In the genomic region with DNA sequence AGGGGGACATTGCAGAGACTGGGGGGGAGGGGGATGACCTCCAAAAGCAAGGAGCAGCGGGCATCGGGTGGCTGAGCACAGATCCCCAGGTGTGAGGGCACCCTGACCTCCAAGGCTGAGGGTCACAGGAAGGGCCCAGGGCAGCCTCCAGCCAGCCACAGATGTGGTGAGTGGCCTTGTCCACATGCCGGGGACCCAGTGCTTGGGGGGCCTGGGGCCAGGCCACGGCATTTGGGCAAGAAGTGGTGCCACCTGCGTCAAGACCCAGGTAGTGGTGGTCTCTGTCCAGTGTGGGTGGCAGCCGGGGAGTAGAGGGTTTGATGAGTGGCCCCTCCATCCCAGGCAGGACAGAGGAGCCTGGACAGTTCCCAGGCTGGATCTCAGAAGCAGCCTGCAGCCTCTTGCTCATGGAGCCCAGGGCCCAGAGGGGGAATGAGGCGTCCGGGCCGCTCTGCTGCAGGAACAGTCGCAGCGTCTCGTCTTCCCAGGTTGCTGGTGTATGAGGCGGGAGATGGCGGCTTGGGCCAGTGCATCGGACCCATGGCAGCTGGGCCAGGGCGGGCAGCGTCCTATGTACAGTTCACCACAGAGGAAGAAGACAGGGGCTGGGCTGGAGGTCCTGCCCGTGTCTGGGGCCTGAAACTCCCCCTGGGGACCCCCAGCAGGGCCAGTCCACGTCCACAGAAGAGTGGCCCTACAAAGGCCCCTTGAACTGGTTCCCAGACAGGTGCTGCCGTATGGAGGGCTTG, we compare ENCODE assay signal across 21 cellular contexts. TPM values are rescaled to one million over a fixed set of nuclear protein-coding genes. Genes with fewer than 3 reads are reported as not detected.
DNase-seq lines count a peak whose midpoint lies in the region; ATAC-seq and TF ChIP-seq lines count a peak whose summit lies in the region.
"Had no signal": no experiment of that assay in that cellular context is flagged by ENCODE, and none has a peak within 500 bp of the region (broad histone marks: within the 10 kb centered on the region; RNA-seq: fewer than 3 reads in every experiment).

No MANE protein-coding gene starts in this region.

- no peak for ATAC-seq in activated T-helper 17 cell treated with anti-CD3 and anti-CD28 coated beads, Interleukin-2, amount 50 U/mL, for 72 hours (replicated peaks)
- ATAC-seq in lung (ENCODE audit: insufficient read depth, low FRiP score), result peak; percentile 1
- no peak for ATAC-seq in stimulated activated effector memory CD8-positive, alpha-beta T cell treated with anti-CD3 and anti-CD28 coated beads, Interleukin-12 subunit alpha, Interleukin-12 subunit beta, amount 100 ng/mL, for 72 hours
- ATAC-seq in GM21381 (IDR thresholded peaks at IDR 0.05; ENCODE audit: unreplicated experiment), result no peak
- ATAC-seq: mucosa of descending colon, PC-3 had no signal

- no peak for TF ChIP-seq CTCF in lung (IDR thresholded peaks at IDR 0.05; ENCODE audit: control extremely low read depth, extremely low read depth)

- H3K27me3 ChIP-seq in lung (ENCODE audit: control insufficient read depth, insufficient read depth), result no peaks in the 10 kb centered on the region

- H3K27ac ChIP-seq in lung (ENCODE audit: low read depth in 1 of 2, low read length in 1 of 2), result no peak overlapping the region

- peak overlapping the region; percentile 36 for H3K27ac Mint-ChIP-seq in activated T-helper 17 cell treated with anti-CD3 and anti-CD28 coated beads, Interleukin-2, amount 50 U/mL, for 72 hours
- peak overlapping the region; percentile 77 for H3K27ac Mint-ChIP-seq in stimulated activated effector memory CD8-positive, alpha-beta T cell treated with anti-CD3 and anti-CD28 coated beads, Interleukin-12 subunit alpha, Interleukin-12 subunit beta, amount 100 ng/mL, for 72 hours

- H3K4me1 Mint-ChIP-seq in activated T-helper 17 cell treated with anti-CD3 and anti-CD28 coated beads, Interleukin-2, amount 50 U/mL, for 72 hours, result no peaks in the 10 kb centered on the region
- no peaks in the 10 kb centered on the region for H3K4me1 Mint-ChIP-seq in stimulated activated effector memory CD8-positive, alpha-beta T cell treated with anti-CD3 and anti-CD28 coated beads, Interleukin-12 subunit alpha, Interleukin-12 subunit beta, amount 100 ng/mL, for 72 hours

- no peak overlapping the region for H3K4me3 ChIP-seq in lung
- H3K4me3 ChIP-seq: mucosa of descending colon had no signal

- WGBS in lung, 2 donors, result 95 to 96% methylated on average over 20 of the region's 20 CpGs

- H3K4me1 ChIP-seq in lung (ENCODE audit: control insufficient read depth in 2 of 2, insufficient read depth in 2 of 2, low read length in 2 of 2), result peaks cover 0 to 3% of the 10 kb centered on the region in 2 donors

- no peaks in the 10 kb centered on the region for H3K9me3 ChIP-seq in lung (ENCODE audit: control insufficient read depth in 2 of 2, insufficient read depth in 1 of 2, low read length in 1 of 2)
- H3K9me3 ChIP-seq: mucosa of descending colon had no signal

- no peak overlapping the region for H3K4me3 Mint-ChIP-seq in activated T-helper 17 cell treated with anti-CD3 and anti-CD28 coated beads, Interleukin-2, amount 50 U/mL, for 72 hours
- H3K4me3 Mint-ChIP-seq in stimulated activated effector memory CD8-positive, alpha-beta T cell treated with anti-CD3 and anti-CD28 coated beads, Interleukin-12 subunit alpha, Interleukin-12 subunit beta, amount 100 ng/mL, for 72 hours, result no peak overlapping the region
- H3K4me3 Mint-ChIP-seq: HFFc6 had no signal

- no peaks in the 10 kb centered on the region for H3K27me3 Mint-ChIP-seq in activated T-helper 17 cell treated with anti-CD3 and anti-CD28 coated beads, Interleukin-2, amount 50 U/mL, for 72 hours

- H3K9me3 Mint-ChIP-seq in activated T-helper 17 cell treated with anti-CD3 and anti-CD28 coated beads, Interleukin-2, amount 50 U/mL, for 72 hours, result no peaks in the 10 kb centered on the region
- no peaks in the 10 kb centered on the region for H3K9me3 Mint-ChIP-seq in stimulated activated effector memory CD8-positive, alpha-beta T cell treated with anti-CD3 and anti-CD28 coated beads, Interleukin-12 subunit alpha, Interleukin-12 subunit beta, amount 100 ng/mL, for 72 hours
- H3K9me3 Mint-ChIP-seq: HFFc6 had no signal

- DNase-seq in activated T-cell treated with anti-CD3 and anti-CD28 coated beads, Interleukin-2, amount 50 U/mL, for 1 hour, result peak; percentile 16
- DNase-seq in activated T-cell treated with anti-CD3 and anti-CD28 coated beads for 4 hours, result no peak
- no peak for DNase-seq in lung (ENCODE audit: low spot score)
- no peak for DNase-seq in stimulated activated effector memory CD8-positive, alpha-beta T cell treated with anti-CD3 and anti-CD28 coated beads, Interleukin-12 subunit alpha, Interleukin-12 subunit beta, amount 100 ng/mL, for 72 hours (ENCODE audit: low spot score in 2 of 2)
- DNase-seq in AML-193 (lab: John Stamatoyannopoulos, UW), result no peak
- DNase-seq in NCI-H526 treated with DMSO at 0.1 percent for 48 hours (lab: John Stamatoyannopoulos, UW), result no peak
- DNase-seq: activated CD4-positive, CD25-positive, alpha-beta regulatory T cell treated with anti-CD3 and anti-CD28 coated beads, Interleukin-2, amount 50 U/mL, for 72 hours; C1 segment of cervical spinal cord; DMS 273 treated with DMSO at 0.1 percent for 48 hours; HFFc6; kidney glomerular epithelial cell; NCI-H1436 treated with DMSO at 0.1 percent for 48 hours; NCI-H2171; NCI-H82; nucleus accumbens; PC-3; stimulated activated CD4-positive, alpha-beta T cell treated with anti-CD3 and anti-CD28 coated beads, Interleukin-4, amount 100 ng/mL, for 1 hour; T-helper 9 cell had no signal

- H3K36me3 ChIP-seq in lung (ENCODE audit: control insufficient read depth in 2 of 2, insufficient read depth in 2 of 2, low read length in 2 of 2), result peaks cover 0 to 39% of the 10 kb centered on the region in 2 donors

- H3K36me3 Mint-ChIP-seq in activated T-helper 17 cell treated with anti-CD3 and anti-CD28 coated beads, Interleukin-2, amount 50 U/mL, for 72 hours (ENCODE audit: low read depth), result peaks cover 22% of the 10 kb centered on the region
- H3K36me3 Mint-ChIP-seq in stimulated activated effector memory CD8-positive, alpha-beta T cell treated with anti-CD3 and anti-CD28 coated beads, Interleukin-12 subunit alpha, Interleukin-12 subunit beta, amount 100 ng/mL, for 72 hours, result peaks cover 28% of the 10 kb centered on the region

RNA-seq across cellular contexts. Expression of a gene that starts 33.5 kb away (rescaled TPM):
- 10 to 100 TPM; 65.7 to 89.0 TPM for total RNA-seq in activated T-helper 17 cell treated with anti-CD3 and anti-CD28 coated beads, Interleukin-2, amount 50 U/mL, for 72 hours
- total RNA-seq in lung, result 10 to 100 TPM; 45.9 to 91.9 TPM
- 10 to 100 TPM; 17.0 to 21.0 TPM for polyA plus RNA-seq in lung

RNA-seq across cellular contexts. Expression of a gene that starts 34.1 kb away (rescaled TPM):
- 10 to 100 TPM; 32.8 to 53.2 TPM for total RNA-seq in activated T-helper 17 cell treated with anti-CD3 and anti-CD28 coated beads, Interleukin-2, amount 50 U/mL, for 72 hours
- total RNA-seq in lung, result 10 to 100 TPM; 59.3 to 60.9 TPM
- 10 to 100 TPM; 36.4 to 40.2 TPM for polyA plus RNA-seq in lung
